In genomic region chr15:63487076-63487757, GRCh38 we compare ENCODE assay signal across 8 cellular contexts. TPM values are rescaled to one million over a fixed set of nuclear protein-coding genes. Genes with fewer than 3 reads are reported as not detected.
DNase-seq lines count a peak whose midpoint lies in the region; ATAC-seq, FAIRE-seq and TF ChIP-seq lines count a peak whose summit lies in the region.

No MANE protein-coding gene starts in this region.

- no peak overlapping the region for H4K12ac ChIP-seq in trophoblast cell (ENCODE audit: low read depth, low read length)

- no peak overlapping the region for H2BK12ac ChIP-seq in trophoblast cell (ENCODE audit: low read length)

- H3K79me1 ChIP-seq in trophoblast cell (ENCODE audit: low read length), result no peaks in the 10 kb centered on the region

- no peak for TF ChIP-seq EP300 in gastroesophageal sphincter (IDR thresholded peaks at IDR 0.05)

- H3K4ac ChIP-seq in trophoblast cell (ENCODE audit: low read depth, low read length), result no peak overlapping the region

- no peak overlapping the region for H3K18ac ChIP-seq in trophoblast cell (ENCODE audit: low read length)

- FAIRE-seq in HTR-8/SVneo (lab: Jason Lieb, UNC), result no peak

- H4K91ac ChIP-seq in trophoblast cell (ENCODE audit: low read depth, low read length), result no peak overlapping the region

- H3K9ac ChIP-seq in trophoblast cell (ENCODE audit: low read length), result no peak overlapping the region

- H3K79me2 ChIP-seq in trophoblast cell (ENCODE audit: control insufficient read depth, insufficient read depth, low read length, poor library complexity), result no peaks in the 10 kb centered on the region

- H3K9me3 ChIP-seq in gastroesophageal sphincter, result no peaks in the 10 kb centered on the region
- no peaks in the 10 kb centered on the region for H3K9me3 ChIP-seq in trophoblast cell (ENCODE audit: insufficient read depth, low read depth, low read length)
- H3K9me3 ChIP-seq in upper lobe of right lung, result no peaks in the 10 kb centered on the region

- H3K27ac ChIP-seq in gastroesophageal sphincter (no peak overlapping the region), trophoblast cell (ENCODE audit: low read depth, low read length) (no peak overlapping the region), upper lobe of right lung (peak overlapping the region; percentile 8)

- no peaks in the 10 kb centered on the region for H3K36me3 ChIP-seq in gastroesophageal sphincter
- H3K36me3 ChIP-seq in trophoblast cell (ENCODE audit: control insufficient read depth in 1 of 2, insufficient read depth in 2 of 2, low read length in 2 of 2), result no peaks in the 10 kb centered on the region
- no peaks in the 10 kb centered on the region for H3K36me3 ChIP-seq in upper lobe of right lung

- H2AFZ ChIP-seq in trophoblast cell (ENCODE audit: insufficient read depth, low read length, poor library complexity), result no peak overlapping the region

- TF ChIP-seq POLR2A in gastroesophageal sphincter (IDR thresholded peaks at IDR 0.05), result no peak

- no peak overlapping the region for H3K14ac ChIP-seq in trophoblast cell (ENCODE audit: low read length)

- 21 to 30% methylated on average over 12 to 16 of the region's 16 CpGs for WGBS in gastroesophageal sphincter (ENCODE audit: low coverage in 1 of 2), 2 donors
- no CpG with 5 or more reads among the region's 16 CpGs for WGBS in trophoblast cell (ENCODE audit: extremely low coverage, insufficient coverage, insufficient read length)

- H4K8ac ChIP-seq in trophoblast cell (ENCODE audit: low read depth, low read length), result no peak overlapping the region

- H3K27me3 ChIP-seq in gastroesophageal sphincter, result no peaks in the 10 kb centered on the region
- H3K27me3 ChIP-seq in trophoblast cell (ENCODE audit: insufficient read depth, low read length), result no peaks in the 10 kb centered on the region
- no peaks in the 10 kb centered on the region for H3K27me3 ChIP-seq in upper lobe of right lung

- no peak overlapping the region for H2BK5ac ChIP-seq in trophoblast cell (ENCODE audit: low read depth, low read length, poor library complexity)

- peaks cover 0 to 14% (median 6%) of the 10 kb centered on the region in 3 donors for H3K4me1 ChIP-seq in gastroesophageal sphincter
- no peaks in the 10 kb centered on the region for H3K4me1 ChIP-seq in trophoblast cell (ENCODE audit: control insufficient read depth in 1 of 2, insufficient read depth in 2 of 2, low read length in 2 of 2)
- peaks cover 37% of the 10 kb centered on the region for H3K4me1 ChIP-seq in upper lobe of right lung

- no peak overlapping the region for H3K4me3 ChIP-seq in gastroesophageal sphincter
- H3K4me3 ChIP-seq in trophoblast cell (ENCODE audit: low read depth, low read length), result no peak overlapping the region
- H3K4me3 ChIP-seq in upper lobe of right lung, result no peak overlapping the region

- H2AK5ac ChIP-seq in trophoblast cell (ENCODE audit: low read length), result no peak overlapping the region

- ATAC-seq in GM19035 (IDR thresholded peaks at IDR 0.05; ENCODE audit: unreplicated experiment) (peak; percentile 42), SK-N-SH treated with all-trans-retinoic acid at 6 μM for 48 hours (peak; percentile 98), gastroesophageal sphincter (peak; percentile 82), upper lobe of right lung (peak; percentile 94)

- H2BK120ac ChIP-seq in trophoblast cell (ENCODE audit: insufficient read depth, low read length, poor library complexity), result no peak overlapping the region

- TF ChIP-seq CTCF in gastroesophageal sphincter (IDR thresholded peaks at IDR 0.05), result peak; percentile 83 to 93 (median 88)
- peak; percentile 97 for TF ChIP-seq CTCF in upper lobe of right lung (IDR thresholded peaks at IDR 0.05)

- H3K4me2 ChIP-seq in trophoblast cell (ENCODE audit: low read length), result no peak overlapping the region

- intact Hi-C loops in upper lobe of right lung (cut with DNase I), result no loop called here

- DNase-seq in AML-193 (lab: John Stamatoyannopoulos, UW), result peak; percentile 54 to 59
- DNase-seq in HTR-8/SVneo (ENCODE audit: insufficient read length, low spot score), result peak; percentile 75
- peak; percentile 72 to 87 (median 80) for DNase-seq in activated naive CD4-positive, alpha-beta T cell (lab: John Stamatoyannopoulos, UW)
- peak; percentile 76 to 94 for DNase-seq in trophoblast cell
- DNase-seq in upper lobe of right lung, result peak; percentile 93

- H3K23ac ChIP-seq in trophoblast cell (ENCODE audit: low read length), result no peak overlapping the region

TF ChIP-seq in SK-N-SH treated with all-trans-retinoic acid at 6 μM for 48 hours, 23 proteins besides CTCF, POLR2A, EP300 and RAD21:
- TF ChIP-seq ESRRG (CRISPR knock-in tag; IDR thresholded peaks at IDR 0.05) (no peak), PATZ1 (CRISPR knock-in tag; IDR thresholded peaks at IDR 0.05; ENCODE audit: borderline replicate concordance) (no peak), ZC3H10 (CRISPR knock-in tag; IDR thresholded peaks at IDR 0.05) (no peak), CREB5 (CRISPR knock-in tag; IDR thresholded peaks at IDR 0.05; ENCODE audit: low read depth) (no peak), ZNF70 (CRISPR knock-in tag; IDR thresholded peaks at IDR 0.05) (no peak), ZNF8 (CRISPR knock-in tag; IDR thresholded peaks at IDR 0.05) (no peak), CSRNP3 (CRISPR knock-in tag; IDR thresholded peaks at IDR 0.05) (no peak), CSDC2 (CRISPR knock-in tag; IDR thresholded peaks at IDR 0.05) (no peak), ZFP3 (CRISPR knock-in tag; IDR thresholded peaks at IDR 0.05) (no peak), OSR1 (CRISPR knock-in tag; IDR thresholded peaks at IDR 0.05) (no peak), BACH2 (CRISPR knock-in tag; IDR thresholded peaks at IDR 0.05; ENCODE audit: borderline replicate concordance) (no peak)

RNA-seq across cellular contexts. Expression of gene USP3, which starts 17.2 kb away (rescaled TPM):
- total RNA-seq in gastroesophageal sphincter (10 to 100 TPM; 36.6 to 50.3 (median 45.5) TPM), upper lobe of right lung (62.5 TPM)
- polyA plus RNA-seq in trophoblast cell (2013), result 28.3 and 28.6 TPM in 2 replicates

Comparison
In these comparisons a context has a peak if more than half of its experiments do, and no peak if none do; other contexts are left out.
1. ATAC-seq: peak in every context shown above with its lines; median percentile 98 in SK-N-SH treated with all-trans-retinoic acid at 6 μM for 48 hours; 94 in upper lobe of right lung; 82 in gastroesophageal sphincter; 42 in GM19035.